In genomic region chr9:104875897-104876296, GRCh38 we compare ENCODE assay signal across 22 cellular contexts.
"Had no signal": no experiment of that assay in that cellular context is flagged by ENCODE, and none has a peak within 500 bp of the region (broad histone marks: within the 10 kb centered on the region; RNA-seq: fewer than 3 reads in every experiment).

No MANE protein-coding gene starts in this region.

- H3K9me3 Mint-ChIP-seq: memory B cell; stimulated activated naive B cell treated with anti-CD40 and anti-IgM and Interleukin-4, amounts not matched to agents 10 μg/mL and 1 μg/mL and 100 μg/mL, for 72 hours; stimulated activated naive CD8-positive, alpha-beta T cell treated with anti-CD3 and anti-CD28 coated beads, Interleukin-15, amount 100 ng/mL, for 72 hours had no signal

- H3K27ac ChIP-seq: dorsolateral prefrontal cortex, left ventricle myocardium inferior, lower lobe of right lung, neutrophil, psoas muscle, thoracic aorta, transverse colon had no signal

- H3K27me3 Mint-ChIP-seq: memory B cell; naive B cell; stimulated activated naive B cell treated with anti-CD40 and anti-IgM and Interleukin-4, amounts not matched to agents 10 μg/mL and 1 μg/mL and 100 μg/mL, for 72 hours; stimulated activated naive CD8-positive, alpha-beta T cell treated with anti-CD3 and anti-CD28 coated beads, Interleukin-15, amount 100 ng/mL, for 72 hours had no signal

- H3K36me3 ChIP-seq: thoracic aorta had no signal

- DNase-seq: cortex of kidney; dorsolateral prefrontal cortex; effector CD8-positive, alpha-beta T cell; islet precursor cell; left ventricle myocardium inferior; lower lobe of right lung; midbrain; naive B cell; nephron progenitor cell; psoas muscle; stimulated activated CD4-positive, alpha-beta T cell treated with anti-CD3 and anti-CD28 coated beads, Interleukin-2, amount 100 ng/mL, for 24 hours; stimulated activated CD4-positive, alpha-beta T cell treated with anti-CD3 and anti-CD28 coated beads, Interleukin-4, amount 100 ng/mL, for 4 hours; stimulated activated naive B cell treated with anti-CD40 and anti-IgM and Interleukin-4, amounts not matched to agents 10 μg/mL and 1 μg/mL and 100 μg/mL, for 72 hours; stimulated activated naive CD8-positive, alpha-beta T cell treated with anti-CD3 and anti-CD28 coated beads, Interleukin-15, amount 100 ng/mL, for 72 hours; substantia nigra; transverse colon had no signal

- H3K27ac Mint-ChIP-seq: memory B cell; stimulated activated naive B cell treated with anti-CD40 and anti-IgM and Interleukin-4, amounts not matched to agents 10 μg/mL and 1 μg/mL and 100 μg/mL, for 72 hours had no signal

- H3K27me3 ChIP-seq: dorsolateral prefrontal cortex, neutrophil, transverse colon had no signal

- H3K9me3 ChIP-seq: left ventricle myocardium inferior, lower lobe of right lung, neutrophil, psoas muscle, thoracic aorta, transverse colon had no signal

- H3K4me1 Mint-ChIP-seq: stimulated activated naive CD8-positive, alpha-beta T cell treated with anti-CD3 and anti-CD28 coated beads, Interleukin-15, amount 100 ng/mL, for 72 hours had no signal

- ATAC-seq: esophagus mucosa; lower lobe of right lung; sciatic nerve; stimulated activated naive B cell treated with anti-CD40 and anti-IgM and Interleukin-4, amounts not matched to agents 10 μg/mL and 1 μg/mL and 100 μg/mL, for 72 hours; stimulated activated naive CD8-positive, alpha-beta T cell treated with anti-CD3 and anti-CD28 coated beads, Interleukin-15, amount 100 ng/mL, for 72 hours had no signal

- H3K4me3 ChIP-seq: dorsolateral prefrontal cortex, left ventricle myocardium inferior, lower lobe of right lung, psoas muscle, skin epidermis, thoracic aorta, transverse colon had no signal

- H3K4me3 Mint-ChIP-seq: memory B cell; naive B cell; nephron progenitor cell; stimulated activated naive B cell treated with anti-CD40 and anti-IgM and Interleukin-4, amounts not matched to agents 10 μg/mL and 1 μg/mL and 100 μg/mL, for 72 hours; stimulated activated naive CD8-positive, alpha-beta T cell treated with anti-CD3 and anti-CD28 coated beads, Interleukin-15, amount 100 ng/mL, for 72 hours had no signal
